24 cellular contexts compared by ENCODE assay signal in genomic region chr10:114432704-114433103, GRCh38. TPM values are rescaled to one million over a fixed set of nuclear protein-coding genes. Genes with fewer than 3 reads are reported as not detected.
DNase-seq lines count a peak whose midpoint lies in the region; ATAC-seq and TF ChIP-seq lines count a peak whose summit lies in the region.
"Had no signal": no experiment of that assay in that cellular context is flagged by ENCODE, and none has a peak within 500 bp of the region (broad histone marks: within the 10 kb centered on the region; RNA-seq: fewer than 3 reads in every experiment).

No MANE protein-coding gene starts in this region.

- no peak overlapping the region for H3K4ac ChIP-seq in IMR-90 (ENCODE audit: low read depth, low read length)

- no peak overlapping the region for H2BK120ac ChIP-seq in IMR-90 (ENCODE audit: low read depth, low read length)

- H4K91ac ChIP-seq in IMR-90 (ENCODE audit: insufficient read depth, low read depth, low read length): no peak overlapping the region

- no peaks in the 10 kb centered on the region for H3K9me3 ChIP-seq in CD8-positive, alpha-beta T cell (ENCODE audit: low read length)
- H3K9me3 ChIP-seq in IMR-90 (ENCODE audit: control insufficient read depth, insufficient read depth, low read length): no peaks in the 10 kb centered on the region
- H3K9me3 ChIP-seq: BLaER1, SK-N-SH had no signal

- POLR2A ChIA-PET in CD8-positive, alpha-beta T cell (lab: Charles Lee): no interaction called here
- POLR2A ChIA-PET in IMR-90 (lab: Charles Lee; ENCODE audit: unreplicated experiment): interaction anchor here (0.7 kb wide), 1 partner anchor 126 kb away, joined by 3 read pairs; no protein-coding TSS in a partner anchor
- POLR2A ChIA-PET in WTC11 (lab: Charles Lee): no interaction called here

- H3K4me3 ChIP-seq in CD8-positive, alpha-beta T cell (ENCODE audit: low read depth, low read length): no peak overlapping the region
- H3K4me3 ChIP-seq in IMR-90 (ENCODE audit: insufficient read depth, low read depth, low read length) (no peak overlapping the region), fibroblast of villous mesenchyme (ENCODE audit: low read depth, low read length) (no peak overlapping the region)
- H3K4me3 ChIP-seq: BLaER1, K562 had no signal

- TF ChIP-seq CTCF in CD8-positive, alpha-beta T cell (IDR thresholded peaks at IDR 0.05): no peak
- no peak for TF ChIP-seq CTCF in IMR-90 (conservative IDR thresholded peaks at IDR 0.05; ENCODE audit: low read depth, low read length)
- no peak for TF ChIP-seq CTCF in fibroblast of villous mesenchyme (IDR thresholded peaks at IDR 0.05; ENCODE audit: insufficient read depth, low read depth, low read length)
- TF ChIP-seq CTCF in WTC11 (IDR thresholded peaks at IDR 0.05): no peak

- no CpG with 5 or more reads among the region's 2 CpGs for WGBS in IMR-90 (ENCODE audit: extremely low coverage in 2 of 2, insufficient read length in 1 of 2), 2 experiments

- no peak overlapping the region for H3K4me2 ChIP-seq in IMR-90 (ENCODE audit: low read depth, low read length)
- H3K4me2 ChIP-seq: BLaER1, SK-N-SH had no signal

- H3K14ac ChIP-seq in IMR-90 (replicated peaks; ENCODE audit: low read depth, low read length): no peak overlapping the region

- no peak for ATAC-seq in activated T-cell treated with anti-CD3 and anti-CD28 coated beads, Interleukin-2, amount 50 U/mL, for 4 hours
- ATAC-seq in CD8-positive, alpha-beta T cell: no peak
- ATAC-seq in IMR-90 (ENCODE audit: low read depth) (peak; percentile 69), HG03469 (IDR thresholded peaks at IDR 0.05; ENCODE audit: unreplicated experiment) (no peak), WTC11 (no peak), HG03571 (IDR thresholded peaks at IDR 0.05; ENCODE audit: unreplicated experiment) (no peak)
- ATAC-seq: K562, PC-3 had no signal

- TF ChIP-seq POLR2A in IMR-90 (IDR thresholded peaks at IDR 0.05; ENCODE audit: low read depth, low read length): no peak

- H3K9me1 ChIP-seq in IMR-90 (ENCODE audit: insufficient read depth, low read length): 0 out of 2 replicates have a peak, but pooled peaks cover 2% of the 10 kb centered on the region

- H3K27me3 Mint-ChIP-seq in activated T-cell treated with anti-CD3 and anti-CD28 coated beads, Interleukin-2, amount 50 U/mL, for 24 hours: no peaks in the 10 kb centered on the region
- no peaks in the 10 kb centered on the region for H3K27me3 Mint-ChIP-seq in activated T-cell treated with anti-CD3 and anti-CD28 coated beads, Interleukin-2, amount 50 U/mL, for 4 hours (ENCODE audit: low read depth)
- H3K27me3 Mint-ChIP-seq in CD8-positive, alpha-beta T cell (ENCODE audit: low read depth): no peaks in the 10 kb centered on the region
- no peaks in the 10 kb centered on the region for H3K27me3 Mint-ChIP-seq in WTC11 (ENCODE audit: low read depth)

- H3K4me1 Mint-ChIP-seq in activated T-cell treated with anti-CD3 and anti-CD28 coated beads, Interleukin-2, amount 50 U/mL, for 24 hours (ENCODE audit: low read depth): no peaks in the 10 kb centered on the region
- no peaks in the 10 kb centered on the region for H3K4me1 Mint-ChIP-seq in activated T-cell treated with anti-CD3 and anti-CD28 coated beads, Interleukin-2, amount 50 U/mL, for 4 hours (ENCODE audit: low read depth)
- peaks cover 2% of the 10 kb centered on the region for H3K4me1 Mint-ChIP-seq in CD8-positive, alpha-beta T cell (ENCODE audit: low read depth)
- peaks cover 8% of the 10 kb centered on the region for H3K4me1 Mint-ChIP-seq in WTC11

- H2BK15ac ChIP-seq in IMR-90 (ENCODE audit: low read depth, low read length): no peak overlapping the region

- H2AK5ac ChIP-seq in IMR-90 (ENCODE audit: low read depth, low read length): no peak overlapping the region

- H3K18ac ChIP-seq in IMR-90 (ENCODE audit: low read depth, low read length): no peak overlapping the region

- no peak overlapping the region for H3K56ac ChIP-seq in IMR-90 (ENCODE audit: extremely low read depth, insufficient read depth, low read length)

- H3K36me3 ChIP-seq in CD8-positive, alpha-beta T cell (ENCODE audit: insufficient read depth, low read length): peaks cover 14% of the 10 kb centered on the region
- no peaks in the 10 kb centered on the region for H3K36me3 ChIP-seq in IMR-90 (ENCODE audit: control insufficient read depth, insufficient read depth, low read length)
- H3K36me3 ChIP-seq: BLaER1 had no signal

- CTCF ChIA-PET in CD8-positive, alpha-beta T cell (lab: Charles Lee): no interaction called here
- CTCF ChIA-PET in IMR-90 (lab: Yijun Ruan, JAX) (interaction anchor here (4.0 kb wide), 1 partner anchor 129 kb away, joined by 17 read pairs; no protein-coding TSS in a partner anchor), WTC11 (lab: Charles Lee) (interaction anchor here (1.0 to 5.2 kb wide), 2 partner anchors 26 to 129 kb away, joined by 3 to 32 read pairs; no protein-coding TSS in a partner anchor)

- no peak overlapping the region for H3K4me3 Mint-ChIP-seq in activated T-cell treated with anti-CD3 and anti-CD28 coated beads, Interleukin-2, amount 50 U/mL, for 24 hours
- no peak overlapping the region for H3K4me3 Mint-ChIP-seq in activated T-cell treated with anti-CD3 and anti-CD28 coated beads, Interleukin-2, amount 50 U/mL, for 4 hours
- H3K4me3 Mint-ChIP-seq in CD8-positive, alpha-beta T cell: no peak overlapping the region
- no peak overlapping the region for H3K4me3 Mint-ChIP-seq in WTC11

- in situ Hi-C loops in IMR-90 (cut with MboI; ENCODE audit: low sequenced_read_pairs): no loop called here

- no peaks in the 10 kb centered on the region for H3K4me1 ChIP-seq in CD8-positive, alpha-beta T cell (ENCODE audit: insufficient read depth, low read length)
- H3K4me1 ChIP-seq in IMR-90 (ENCODE audit: control insufficient read depth, insufficient read depth, low read length): peaks cover 4% of the 10 kb centered on the region; the same call in 1 of the 2 replicates
- H3K4me1 ChIP-seq: BLaER1 had no signal

- 0 out of 2 replicates have a peak overlapping the region, but pooled peaks have one; percentile 20 for H2BK20ac ChIP-seq in IMR-90 (ENCODE audit: low read depth, low read length)

- no peak overlapping the region for H2BK5ac ChIP-seq in IMR-90 (ENCODE audit: low read depth, low read length, poor library complexity, severe bottlenecking)

- H4K8ac ChIP-seq in IMR-90 (ENCODE audit: low read depth in 2 of 2, low read length in 2 of 2): no peak overlapping the region

- H3K36me3 Mint-ChIP-seq in activated T-cell treated with anti-CD3 and anti-CD28 coated beads, Interleukin-2, amount 50 U/mL, for 24 hours (ENCODE audit: low read depth): peaks cover 75% of the 10 kb centered on the region
- H3K36me3 Mint-ChIP-seq in activated T-cell treated with anti-CD3 and anti-CD28 coated beads, Interleukin-2, amount 50 U/mL, for 4 hours (ENCODE audit: insufficient read depth): peaks cover 43% of the 10 kb centered on the region
- H3K36me3 Mint-ChIP-seq in CD8-positive, alpha-beta T cell: peaks cover 81% of the 10 kb centered on the region
- H3K36me3 Mint-ChIP-seq in WTC11: peaks cover 10% of the 10 kb centered on the region

- dilution Hi-C loops in IMR-90 (cut with HindIII; ENCODE audit: low sequenced_read_pairs, unreplicated experiment): no loop called here

- no peak overlapping the region for H4K5ac ChIP-seq in IMR-90 (ENCODE audit: low read depth, low read length)

- H3K27ac Mint-ChIP-seq in activated T-cell treated with anti-CD3 and anti-CD28 coated beads, Interleukin-2, amount 50 U/mL, for 24 hours: peak overlapping the region; percentile 11
- peak overlapping the region; percentile 79 for H3K27ac Mint-ChIP-seq in CD8-positive, alpha-beta T cell
- no peak overlapping the region for H3K27ac Mint-ChIP-seq in WTC11

- H3K27me3 ChIP-seq in CD8-positive, alpha-beta T cell (ENCODE audit: insufficient read depth, low read length): no peaks in the 10 kb centered on the region
- H3K27me3 ChIP-seq in IMR-90 (ENCODE audit: control insufficient read depth, insufficient read depth, low read length): peaks cover 8% of the 10 kb centered on the region
- H3K27me3 ChIP-seq: BLaER1 had no signal

- no peak for TF ChIP-seq RAD21 in IMR-90 (IDR thresholded peaks at IDR 0.05; ENCODE audit: low read length)

- H3K27ac ChIP-seq in CD8-positive, alpha-beta T cell (ENCODE audit: low read depth, low read length): no peak overlapping the region
- no peak overlapping the region for H3K27ac ChIP-seq in IMR-90 (ENCODE audit: insufficient read depth, low read length)
- H3K27ac ChIP-seq: BLaER1 had no signal

- DNase-seq in activated T-cell treated with anti-CD3 and anti-CD28 coated beads, Interleukin-2, amount 50 U/mL, for 24 hours: no peak
- no peak for DNase-seq in activated T-cell treated with anti-CD3 and anti-CD28 coated beads, Interleukin-2, amount 50 U/mL, for 4 hours
- no peak for DNase-seq in CD8-positive, alpha-beta T cell
- DNase-seq in IMR-90 (peak; percentile 59), fibroblast of villous mesenchyme (ENCODE audit: low read depth) (peak; percentile 84), WTC11 (ENCODE audit: low spot score) (no peak)
- DNase-seq: COR-L47, DMS 273 treated with DMSO at 0.1 percent for 48 hours, DND-41, GF-D8, H7, NCI-H1436, NCI-H1930, NCI-H226, NCI-H524 treated with DMSO at 0.1 percent for 48 hours, PC-3, RPMI8226, SHP77 treated with DMSO at 0.1 percent for 48 hours, SK-N-SH had no signal

- no TSS peak for BruUV-seq in IMR-90 (replicated peaks; lab: Mats Ljungman, UMichigan)

- no peak overlapping the region for H2AFZ ChIP-seq in IMR-90 (replicated peaks; ENCODE audit: low read length, poor library complexity)

- H3K9ac ChIP-seq in IMR-90 (ENCODE audit: low read depth, low read length): no peak overlapping the region
- H3K9ac ChIP-seq: BLaER1, SK-N-SH had no signal

- H3K79me1 ChIP-seq in IMR-90 (ENCODE audit: low read depth in 1 of 2, low read length in 2 of 2): no peaks in the 10 kb centered on the region

- H3K23ac ChIP-seq in IMR-90 (ENCODE audit: low read depth, low read length): no peak overlapping the region

- no peaks in the 10 kb centered on the region for H4K20me1 ChIP-seq in IMR-90 (ENCODE audit: insufficient read depth, low read length)
- H4K20me1 ChIP-seq: BLaER1 had no signal

- intact Hi-C loops in CD8-positive, alpha-beta T cell (cut with DNase I, micrococcal nuclease): no loop called here
- intact Hi-C loops in IMR-90 (cut with micrococcal nuclease): no loop called here

- H3K9me3 Mint-ChIP-seq in activated T-cell treated with anti-CD3 and anti-CD28 coated beads, Interleukin-2, amount 50 U/mL, for 24 hours: no peaks in the 10 kb centered on the region
- H3K9me3 Mint-ChIP-seq in activated T-cell treated with anti-CD3 and anti-CD28 coated beads, Interleukin-2, amount 50 U/mL, for 4 hours: no peaks in the 10 kb centered on the region
- no peaks in the 10 kb centered on the region for H3K9me3 Mint-ChIP-seq in CD8-positive, alpha-beta T cell
- no peaks in the 10 kb centered on the region for H3K9me3 Mint-ChIP-seq in WTC11

- no peak overlapping the region for H2AK9ac ChIP-seq in IMR-90 (replicated peaks; ENCODE audit: low read depth, low read length, poor library complexity)

RNA-seq across cellular contexts. Expression of gene AFAP1L2, which starts 28.4 kb away (rescaled TPM):
- under 1 TPM; 0.20 to 0.45 (median 0.33) TPM for total RNA-seq in activated T-cell treated with anti-CD3 and anti-CD28 coated beads, Interleukin-2, amount 50 U/mL, for 4 hours
- under 1 TPM; 0.39 to 0.49 TPM for total RNA-seq in CD8-positive, alpha-beta T cell
- under 0.01 TPM in 1 of 2 replicates, not detected in the other for total RNA-seq in IMR-90 (2012; rRNA removed)
- 0.10 and 0.22 TPM in 2 replicates for polyA plus RNA-seq in IMR-90 (2012; rRNA removed)
- 0.13 and 0.27 TPM in 2 replicates for polyA plus RNA-seq in IMR-90 (2012; cell fraction: cytosol; rRNA removed)
- 0.31 and 0.35 TPM in 2 replicates for polyA plus RNA-seq in IMR-90 (2012; cell fraction: nucleus; rRNA removed; ENCODE audit: low replicate concordance)
- total RNA-seq in fibroblast of villous mesenchyme: 5.5 and 7.3 TPM in 2 replicates
- total RNA-seq in WTC11 (2021): 3.6 to 5.0 TPM (median 4.5 TPM) in 3 replicates
- total RNA-seq: A673 had no signal
- polyA plus RNA-seq: K562 had no signal

Comparison
In these comparisons a context has a peak if more than half of its experiments do, and no peak if none do; other contexts are left out.
1. DNase-seq: peak in IMR-90 (single experiment) and fibroblast of villous mesenchyme (single experiment); none in activated T-cell treated with anti-CD3 and anti-CD28 coated beads, Interleukin-2, amount 50 U/mL, for 24 hours (single experiment), activated T-cell treated with anti-CD3 and anti-CD28 coated beads, Interleukin-2, amount 50 U/mL, for 4 hours (single experiment), CD8-positive, alpha-beta T cell (0 of 7) and WTC11 (single experiment).